In genomic region chr10:132904169-132904813, GRCh38 we compare ENCODE assay signal across 8 cellular contexts. TPM values are rescaled to one million over a fixed set of nuclear protein-coding genes. Genes with fewer than 3 reads are reported as not detected.
DNase-seq lines count a peak whose midpoint lies in the region; ATAC-seq and TF ChIP-seq lines count a peak whose summit lies in the region.

No MANE protein-coding gene starts in this region.

- DNase-seq in DMS53 (lab: John Stamatoyannopoulos, UW) (peak; percentile 63), DMS53 treated with DMSO at 0.1 percent for 48 hours (lab: John Stamatoyannopoulos, UW; ENCODE audit: unreplicated experiment) (no peak), esophagus muscularis mucosa (ENCODE audit: extremely low spot score) (no peak), osteoblast (ENCODE audit: insufficient read length, low spot score, missing footprints) (peak; percentile 95), NCI-H774 (lab: John Stamatoyannopoulos, UW) (no peak)

- H2AFZ ChIP-seq in osteoblast (ENCODE audit: low read length): no peak overlapping the region

- H4K20me1 ChIP-seq in osteoblast (ENCODE audit: insufficient read depth, low read length): no peaks in the 10 kb centered on the region

- TF ChIP-seq RAD21 in Ishikawa (IDR thresholded peaks at IDR 0.05; ENCODE audit: low read depth): peak; percentile 97

- H3K36me3 ChIP-seq in esophagus muscularis mucosa (no peaks in the 10 kb centered on the region), osteoblast (ENCODE audit: insufficient read depth, low read length) (no peaks in the 10 kb centered on the region)

- TF ChIP-seq CTCF in WI38 (IDR thresholded peaks at IDR 0.05; ENCODE audit: low read depth, low read length): peak; percentile 83
- TF ChIP-seq CTCF in esophagus muscularis mucosa (IDR thresholded peaks at IDR 0.05): peak; percentile 31 to 57 (median 40)
- TF ChIP-seq CTCF in osteoblast (IDR thresholded peaks at IDR 0.05; ENCODE audit: extremely low read depth, low read depth, low read length): peak; percentile 77

- H3K4me3 ChIP-seq in WI38 (ENCODE audit: low read depth, low read length): no peak overlapping the region
- H3K4me3 ChIP-seq in esophagus muscularis mucosa: no peak overlapping the region
- no peak overlapping the region for H3K4me3 ChIP-seq in osteoblast (ENCODE audit: insufficient read depth, low read length)

- H3K27me3 ChIP-seq in esophagus muscularis mucosa: peaks cover 0 to 8% (median 0%) of the 10 kb centered on the region in 4 donors
- H3K27me3 ChIP-seq in osteoblast (ENCODE audit: insufficient read depth, low read length): peaks cover 12% of the 10 kb centered on the region

- no peak overlapping the region for H3K4me2 ChIP-seq in osteoblast (ENCODE audit: insufficient read depth, low read length)

- intact Hi-C loops in esophagus muscularis mucosa (cut with DNase I): no loop called here

- H3K9me3 ChIP-seq in esophagus muscularis mucosa (peaks cover 0 to 25% (median 16%) of the 10 kb centered on the region in 4 donors), osteoblast (ENCODE audit: low read depth, low read length) (no peaks in the 10 kb centered on the region)

- TF ChIP-seq POLR2A in esophagus muscularis mucosa (IDR thresholded peaks at IDR 0.05; ENCODE audit: low read depth): no peak

- TF ChIP-seq EP300 in Ishikawa (IDR thresholded peaks at IDR 0.05; ENCODE audit: borderline replicate concordance) (peak; percentile 49; the same call in 1 of the 2 replicates), esophagus muscularis mucosa (IDR thresholded peaks at IDR 0.05) (no peak)

- no peaks in the 10 kb centered on the region for H3K79me2 ChIP-seq in osteoblast (ENCODE audit: insufficient read depth, low read length)

- WGBS in esophagus muscularis mucosa: 40% methylated on average over 15 of the region's 15 CpGs

- H3K27ac ChIP-seq in esophagus muscularis mucosa (replicated peaks in 1 of 4): no peak overlapping the region
- no peak overlapping the region for H3K27ac ChIP-seq in osteoblast (ENCODE audit: low read depth, low read length)

- no peaks in the 10 kb centered on the region for H3K4me1 ChIP-seq in esophagus muscularis mucosa
- no peaks in the 10 kb centered on the region for H3K4me1 ChIP-seq in osteoblast (ENCODE audit: insufficient read depth, low read length)

- no peak for ATAC-seq in HG03108 (IDR thresholded peaks at IDR 0.05; ENCODE audit: unreplicated experiment)

TF ChIP-seq in Ishikawa, 13 proteins besides CTCF, POLR2A, EP300 and RAD21:
- TF ChIP-seq NFIC (IDR thresholded peaks at IDR 0.05): peak; percentile 93
- TF ChIP-seq FOXM1 (IDR thresholded peaks at IDR 0.05; ENCODE audit: borderline replicate concordance, low read depth): no peak
- TF ChIP-seq, protein P1, sequence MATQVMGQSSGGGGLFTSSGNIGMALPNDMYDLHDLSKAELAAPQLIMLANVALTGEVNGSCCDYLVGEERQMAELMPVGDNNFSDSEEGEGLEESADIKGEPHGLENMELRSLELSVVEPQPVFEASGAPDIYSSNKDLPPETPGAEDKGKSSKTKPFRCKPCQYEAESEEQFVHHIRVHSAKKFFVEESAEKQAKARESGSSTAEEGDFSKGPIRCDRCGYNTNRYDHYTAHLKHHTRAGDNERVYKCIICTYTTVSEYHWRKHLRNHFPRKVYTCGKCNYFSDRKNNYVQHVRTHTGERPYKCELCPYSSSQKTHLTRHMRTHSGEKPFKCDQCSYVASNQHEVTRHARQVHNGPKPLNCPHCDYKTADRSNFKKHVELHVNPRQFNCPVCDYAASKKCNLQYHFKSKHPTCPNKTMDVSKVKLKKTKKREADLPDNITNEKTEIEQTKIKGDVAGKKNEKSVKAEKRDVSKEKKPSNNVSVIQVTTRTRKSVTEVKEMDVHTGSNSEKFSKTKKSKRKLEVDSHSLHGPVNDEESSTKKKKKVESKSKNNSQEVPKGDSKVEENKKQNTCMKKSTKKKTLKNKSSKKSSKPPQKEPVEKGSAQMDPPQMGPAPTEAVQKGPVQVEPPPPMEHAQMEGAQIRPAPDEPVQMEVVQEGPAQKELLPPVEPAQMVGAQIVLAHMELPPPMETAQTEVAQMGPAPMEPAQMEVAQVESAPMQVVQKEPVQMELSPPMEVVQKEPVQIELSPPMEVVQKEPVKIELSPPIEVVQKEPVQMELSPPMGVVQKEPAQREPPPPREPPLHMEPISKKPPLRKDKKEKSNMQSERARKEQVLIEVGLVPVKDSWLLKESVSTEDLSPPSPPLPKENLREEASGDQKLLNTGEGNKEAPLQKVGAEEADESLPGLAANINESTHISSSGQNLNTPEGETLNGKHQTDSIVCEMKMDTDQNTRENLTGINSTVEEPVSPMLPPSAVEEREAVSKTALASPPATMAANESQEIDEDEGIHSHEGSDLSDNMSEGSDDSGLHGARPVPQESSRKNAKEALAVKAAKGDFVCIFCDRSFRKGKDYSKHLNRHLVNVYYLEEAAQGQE (IDR thresholded peaks at IDR 0.05; ENCODE audit: low read depth): no peak
- TF ChIP-seq YY1 (IDR thresholded peaks at IDR 0.05; ENCODE audit: low read depth): no peak
- TF ChIP-seq CREB1 (IDR thresholded peaks at IDR 0.05; ENCODE audit: low read depth): no peak
- peak; percentile 50; the same call in 1 of the 2 replicates for TF ChIP-seq TEAD4 (IDR thresholded peaks at IDR 0.05)
- TF ChIP-seq, protein P2, sequence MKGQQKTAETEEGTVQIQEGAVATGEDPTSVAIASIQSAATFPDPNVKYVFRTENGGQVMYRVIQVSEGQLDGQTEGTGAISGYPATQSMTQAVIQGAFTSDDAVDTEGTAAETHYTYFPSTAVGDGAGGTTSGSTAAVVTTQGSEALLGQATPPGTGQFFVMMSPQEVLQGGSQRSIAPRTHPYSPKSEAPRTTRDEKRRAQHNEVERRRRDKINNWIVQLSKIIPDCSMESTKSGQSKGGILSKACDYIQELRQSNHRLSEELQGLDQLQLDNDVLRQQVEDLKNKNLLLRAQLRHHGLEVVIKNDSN (IDR thresholded peaks at IDR 0.05): no peak
- TF ChIP-seq ZBTB7A (IDR thresholded peaks at IDR 0.05; ENCODE audit: low read depth): peak; percentile 56; the same call in 1 of the 2 replicates
- no peak for TF ChIP-seq CEBPB (IDR thresholded peaks at IDR 0.05)
- TF ChIP-seq TCF12 (IDR thresholded peaks at IDR 0.05; ENCODE audit: low read depth): peak; percentile 80
- no peak for TF ChIP-seq TAF1 (IDR thresholded peaks at IDR 0.05; ENCODE audit: low read depth)
- TF ChIP-seq, protein P3, sequence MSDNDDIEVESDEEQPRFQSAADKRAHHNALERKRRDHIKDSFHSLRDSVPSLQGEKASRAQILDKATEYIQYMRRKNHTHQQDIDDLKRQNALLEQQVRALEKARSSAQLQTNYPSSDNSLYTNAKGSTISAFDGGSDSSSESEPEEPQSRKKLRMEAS (IDR thresholded peaks at IDR 0.05): peak; percentile 50
- no peak for TF ChIP-seq EGR1 (IDR thresholded peaks at IDR 0.05)

RNA-seq across cellular contexts. Expression of gene CFAP46, which starts 38.1 kb away (rescaled TPM):
- total RNA-seq in esophagus muscularis mucosa: 1 to 10 TPM in 1 of 4 donors, under 1 TPM in 3; under 0.01 to 1.3 (median 0.28) TPM
- under 0.01 and 0.29 TPM in 2 replicates for total RNA-seq in osteoblast

Comparison
In these comparisons a context has a peak if more than half of its experiments do, and no peak if none do; other contexts are left out.
1. DNase-seq: peak in DMS53 (single experiment) and osteoblast (single experiment); none in DMS53 treated with DMSO at 0.1 percent for 48 hours (single experiment), esophagus muscularis mucosa (single experiment) and NCI-H774 (single experiment).
2. Peak in every context shown above with its lines, with median percentiles within 50 percentile points of each other: CTCF ChIP-seq.